24 cellular contexts compared by ENCODE assay signal in genomic region chr15:85389774-85390173, GRCh38.
"Had no signal": no experiment of that assay in that cellular context is flagged by ENCODE, and none has a peak within 500 bp of the region (broad histone marks: within the 10 kb centered on the region; RNA-seq: fewer than 3 reads in every experiment).

No MANE protein-coding gene starts in this region.

- H3K27ac Mint-ChIP-seq: activated CD4-positive, alpha-beta T cell treated with anti-CD3 and anti-CD28 coated beads for 36 hours; activated CD8-positive, alpha-beta memory T cell treated with anti-CD3 and anti-CD28 coated beads, Interleukin-2, amount 10 ng/mL, durations not matched to agents 7 days and 5 days; activated CD8-positive, alpha-beta T cell treated with anti-CD3 and anti-CD28 coated beads, Interleukin-2, amount 10 ng/mL, durations not matched to agents 7 days and 5 days; activated naive CD4-positive, alpha-beta T cell treated with anti-CD3 and anti-CD28 coated beads, Interleukin-2, amount 50 U/mL, for 72 hours; dendritic cell treated with granulocyte-macrophage colony-stimulating factor and Interleukin-4, amounts not matched to agents 40 ng/mL and 50 ng/mL, for 4 days; natural killer cell treated with Interleukin-12 subunit alpha and Interleukin-12 subunit beta and Interleukin-15 and Interleukin-18, amount 100 ng/mL, for 72 hours; T-helper 2 cell treated with Interferon-gamma antibody and Interleukin-4, amounts not matched to agents 5 μg/mL and 100 μg/mL, for 36 hours had no signal

- H3K4me3 ChIP-seq: breast epithelium, esophagus squamous epithelium, lower lobe of right lung, uterus had no signal

- H3K27ac ChIP-seq: breast epithelium, epithelial cell of prostate, esophagus squamous epithelium, lower lobe of right lung, uterus had no signal

- H3K9me3 Mint-ChIP-seq: activated naive CD4-positive, alpha-beta T cell treated with anti-CD3 and anti-CD28 coated beads, Interleukin-2, amount 50 U/mL, for 72 hours; central memory CD8-positive, alpha-beta T cell; dendritic cell treated with granulocyte-macrophage colony-stimulating factor and Interleukin-4, amounts not matched to agents 40 ng/mL and 50 ng/mL, for 4 days; natural killer cell treated with Interleukin-12 subunit alpha and Interleukin-12 subunit beta and Interleukin-15 and Interleukin-18, amount 100 ng/mL, for 72 hours; T-helper 2 cell treated with Interferon-gamma antibody and Interleukin-4, amounts not matched to agents 5 μg/mL and 100 μg/mL, for 36 hours had no signal

- H3K9me3 ChIP-seq: breast epithelium, esophagus squamous epithelium, lower lobe of right lung, uterus had no signal

- H3K27me3 Mint-ChIP-seq: activated CD4-positive, alpha-beta T cell treated with anti-CD3 and anti-CD28 coated beads for 36 hours; activated CD8-positive, alpha-beta memory T cell treated with anti-CD3 and anti-CD28 coated beads, Interleukin-2, amount 10 ng/mL, durations not matched to agents 7 days and 5 days; central memory CD8-positive, alpha-beta T cell; dendritic cell treated with granulocyte-macrophage colony-stimulating factor and Interleukin-4, amounts not matched to agents 40 ng/mL and 50 ng/mL, for 4 days had no signal

- H3K27me3 ChIP-seq: breast epithelium, esophagus squamous epithelium, uterus had no signal

- H3K4me1 ChIP-seq: breast epithelium had no signal

- ATAC-seq: activated CD4-positive, alpha-beta T cell treated with anti-CD3 and anti-CD28 coated beads for 36 hours; activated CD8-positive, alpha-beta memory T cell treated with anti-CD3 and anti-CD28 coated beads, Interleukin-2, amount 10 ng/mL, durations not matched to agents 7 days and 5 days; activated CD8-positive, alpha-beta T cell treated with anti-CD3 and anti-CD28 coated beads, Interleukin-2, amount 10 ng/mL, durations not matched to agents 7 days and 5 days; activated naive CD4-positive, alpha-beta T cell treated with anti-CD3 and anti-CD28 coated beads, Interleukin-2, amount 50 U/mL, for 72 hours; left lobe of liver; lower lobe of right lung; natural killer cell treated with Interleukin-12 subunit alpha and Interleukin-12 subunit beta and Interleukin-15 and Interleukin-18, amount 100 ng/mL, for 72 hours; right cardiac atrium had no signal

- H3K36me3 ChIP-seq: breast epithelium, lower lobe of right lung, uterus had no signal

- H3K4me3 Mint-ChIP-seq: activated CD4-positive, alpha-beta T cell treated with anti-CD3 and anti-CD28 coated beads for 36 hours; activated CD8-positive, alpha-beta memory T cell treated with anti-CD3 and anti-CD28 coated beads, Interleukin-2, amount 10 ng/mL, durations not matched to agents 7 days and 5 days; activated CD8-positive, alpha-beta T cell treated with anti-CD3 and anti-CD28 coated beads, Interleukin-2, amount 10 ng/mL, durations not matched to agents 7 days and 5 days; central memory CD8-positive, alpha-beta T cell; dendritic cell treated with granulocyte-macrophage colony-stimulating factor and Interleukin-4, amounts not matched to agents 40 ng/mL and 50 ng/mL, for 4 days; natural killer cell treated with Interleukin-12 subunit alpha and Interleukin-12 subunit beta and Interleukin-15 and Interleukin-18, amount 100 ng/mL, for 72 hours; T-helper 2 cell treated with Interferon-gamma antibody and Interleukin-4, amounts not matched to agents 5 μg/mL and 100 μg/mL, for 36 hours had no signal

- DNase-seq: activated CD4-positive, alpha-beta T cell treated with anti-CD3 and anti-CD28 coated beads for 36 hours; activated CD4-positive, CD25-positive, alpha-beta regulatory T cell; activated CD8-positive, alpha-beta memory T cell treated with anti-CD3 and anti-CD28 coated beads, Interleukin-2, amount 10 ng/mL, durations not matched to agents 7 days and 5 days; activated CD8-positive, alpha-beta T cell treated with anti-CD3 and anti-CD28 coated beads, Interleukin-2, amount 10 ng/mL, durations not matched to agents 7 days and 5 days; activated naive CD4-positive, alpha-beta T cell; activated T-cell treated with anti-CD3 and anti-CD28 coated beads, Interleukin-2, amount 50 U/mL, for 48 hours; esophagus squamous epithelium; foreskin melanocyte; kidney glomerular epithelial cell; lower lobe of right lung; mesendoderm; right cardiac atrium; stimulated activated CD4-positive, alpha-beta T cell treated with anti-CD3 and anti-CD28 coated beads, Interleukin-2, amount 100 ng/mL, for 48 hours; stimulated activated naive CD4-positive, alpha-beta T cell treated with Interleukin-2 at 50 U/mL for 16 hours; trophoblast cell; uterus had no signal

- H3K36me3 Mint-ChIP-seq: natural killer cell treated with Interleukin-12 subunit alpha and Interleukin-12 subunit beta and Interleukin-15 and Interleukin-18, amount 100 ng/mL, for 72 hours had no signal
